In the genomic region with DNA sequence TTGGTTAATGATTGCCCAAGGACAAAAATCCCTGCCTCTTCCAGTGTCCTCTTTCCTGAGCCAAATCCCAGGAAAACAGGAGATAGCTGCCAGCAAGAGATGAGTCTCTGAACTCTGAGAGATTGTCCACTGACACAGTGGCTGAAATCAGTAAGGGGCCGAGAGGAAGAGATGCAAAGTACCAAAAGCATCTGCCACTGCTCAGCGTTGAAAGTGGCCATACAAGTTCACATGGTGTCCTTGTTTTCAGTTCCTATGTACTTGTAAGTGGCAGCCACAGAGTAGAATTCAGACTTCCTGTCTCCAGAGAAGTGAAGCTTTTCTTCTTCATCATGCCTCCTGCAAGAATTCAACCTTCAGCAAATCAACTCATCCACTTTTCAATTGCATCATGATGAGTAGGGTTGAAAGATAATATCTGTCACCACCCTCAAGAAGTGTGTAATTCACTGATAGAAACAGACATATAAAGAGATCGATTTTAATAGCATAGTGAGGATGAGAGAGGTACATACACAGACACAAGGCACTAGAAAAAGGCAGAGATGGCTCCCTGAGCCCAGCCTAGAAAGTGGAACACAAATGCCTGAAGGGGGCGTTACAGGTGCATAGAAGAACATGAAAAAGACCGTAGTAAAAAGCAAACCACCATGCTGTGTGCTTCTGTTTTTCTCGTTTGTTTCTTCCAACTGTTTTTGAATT, we compare ENCODE assay signal across 9 cellular contexts.
DNase-seq lines count a peak whose midpoint lies in the region; ATAC-seq, FAIRE-seq and TF ChIP-seq lines count a peak whose summit lies in the region.
"Had no signal": no experiment of that assay in that cellular context is flagged by ENCODE, and none has a peak within 500 bp of the region (broad histone marks: within the 10 kb centered on the region; RNA-seq: fewer than 3 reads in every experiment).

No MANE protein-coding gene starts in this region.

- POLR2A ChIA-PET in WTC11 (lab: Charles Lee) = no interaction called here

- in situ Hi-C loops in GM13976 (cut with MboI; ENCODE audit: low sequenced_read_pairs, unreplicated experiment) = loop anchor here (5.0 to 10.0 kb wide), 3 partner anchors 41 to 141 kb away; no protein-coding TSS in a partner anchor

- H3K9me3 Mint-ChIP-seq in WTC11 = no peaks in the 10 kb centered on the region

- ATAC-seq in HG02642 (IDR thresholded peaks at IDR 0.05; ENCODE audit: poor library complexity, unreplicated experiment) (peak; percentile 72), WTC11 (peak; percentile 95), aorta (ENCODE audit: low FRiP score) (no peak)
- ATAC-seq: K562 had no signal

- no peaks in the 10 kb centered on the region for H3K4me1 Mint-ChIP-seq in WTC11

- H3K4me1 ChIP-seq in aorta (ENCODE audit: control insufficient read depth in 1 of 2, insufficient read depth in 2 of 2, low read length in 2 of 2) = no peaks in the 10 kb centered on the region

- intact Hi-C loops in aorta (cut with DNase I) = loop anchor here in 1 of 2 donors (10.0 kb wide), 1 partner anchor 153 kb away; no protein-coding TSS in a partner anchor

- H3K36me3 ChIP-seq in aorta (ENCODE audit: control insufficient read depth in 1 of 2, insufficient read depth in 2 of 2, low read length in 1 of 2) = no peaks in the 10 kb centered on the region

- DNase-seq in GM13976 (ENCODE audit: low spot score) (no peak), NCI-H1092 treated with DMSO at 0.1 percent for 48 hours (lab: John Stamatoyannopoulos, UW) (peak; percentile 19), WTC11 (ENCODE audit: low spot score) (peak; percentile 45), skeletal muscle cell (ENCODE audit: low read depth) (peak; percentile 8), aorta (no peak)
- peak; percentile 46 for DNase-seq in effector CD4-positive, alpha-beta T cell

- peaks cover 2% of the 10 kb centered on the region for H3K9me3 ChIP-seq in aorta (ENCODE audit: control insufficient read depth, low read length)

- H3K27ac Mint-ChIP-seq in WTC11 = no peak overlapping the region

- WGBS in aorta, 2 donors = 29 to 33% methylated on average over 6 of the region's 6 CpGs

- no peaks in the 10 kb centered on the region for H3K27me3 Mint-ChIP-seq in WTC11 (ENCODE audit: low read depth)

- H3K4me3 Mint-ChIP-seq in WTC11 = no peak overlapping the region

- no peaks in the 10 kb centered on the region for H3K27me3 ChIP-seq in aorta (ENCODE audit: control insufficient read depth in 1 of 2, insufficient read depth in 2 of 2, low read length in 1 of 2)

- no peaks in the 10 kb centered on the region for H3K36me3 Mint-ChIP-seq in WTC11

- no peak overlapping the region for H3K27ac ChIP-seq in aorta (ENCODE audit: low read depth in 1 of 2, low read length in 2 of 2)

- H3K4me3 ChIP-seq in skeletal muscle cell (ENCODE audit: low read depth, low read length) (no peak overlapping the region), aorta (ENCODE audit: low read length in 2 of 2) (no peak overlapping the region)
- H3K4me3 ChIP-seq: K562 had no signal

- CTCF ChIA-PET in WTC11 (lab: Charles Lee) = interaction anchor here (0.6 to 1.0 kb wide), 5 partner anchors 141 to 894 kb away, joined by 3 to 4 read pairs (median 3); partner anchors contain the start of gene MRPL39

- TF ChIP-seq CTCF in GM13976 (IDR thresholded peaks at IDR 0.05; ENCODE audit: borderline replicate concordance, control extremely low read depth, extremely low read depth, insufficient read depth, missing control alignments) (peak; percentile 52), WTC11 (IDR thresholded peaks at IDR 0.05) (peak; percentile 47; the same call in 1 of the 2 replicates)

- FAIRE-seq in A204.1 (lab: Jason Lieb, UNC) = peak; percentile 94

TF ChIP-seq in WTC11, 78 proteins besides CTCF, POLR2A, EP300 and RAD21:
- TF ChIP-seq MXD4 (CRISPR knock-in tag; IDR thresholded peaks at IDR 0.05; ENCODE audit: borderline replicate concordance) = no peak
- TF ChIP-seq HMGA2 (CRISPR knock-in tag; IDR thresholded peaks at IDR 0.05) = no peak
- TF ChIP-seq MLX (CRISPR knock-in tag; IDR thresholded peaks at IDR 0.05) = no peak
- TF ChIP-seq GABPB1 (CRISPR knock-in tag; IDR thresholded peaks at IDR 0.05) = no peak

Comparison
In these comparisons a context has a peak if more than half of its experiments do, and no peak if none do; other contexts are left out.
1. DNase-seq: peak in NCI-H1092 treated with DMSO at 0.1 percent for 48 hours (single experiment), WTC11 (single experiment), effector CD4-positive, alpha-beta T cell (single experiment) and skeletal muscle cell (single experiment); none in GM13976 (single experiment) and aorta (0 of 2).